In the genomic region with DNA sequence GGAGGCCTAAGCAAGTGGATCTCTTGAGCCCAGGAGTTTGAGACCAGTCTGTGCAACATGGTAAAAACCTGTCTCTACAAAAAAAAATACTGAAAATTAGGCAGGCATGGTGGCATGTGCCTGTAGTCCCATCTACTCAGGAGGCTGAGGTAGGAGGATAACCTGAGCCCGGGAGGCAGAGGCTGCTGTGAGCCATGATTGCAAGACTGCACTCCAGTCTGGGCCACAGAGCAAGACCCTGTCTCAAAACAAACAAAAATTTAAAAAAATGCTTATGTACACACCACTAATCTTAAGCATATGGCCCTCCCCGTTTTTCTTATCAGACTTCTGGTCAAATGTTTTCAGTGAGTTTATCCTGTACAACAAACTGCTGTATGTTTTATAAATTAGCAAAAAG, we compare ENCODE assay signal across 20 cellular contexts. TPM values are rescaled to one million over a fixed set of nuclear protein-coding genes. Genes with fewer than 3 reads are reported as not detected.
DNase-seq lines count a peak whose midpoint lies in the region; ATAC-seq and TF ChIP-seq lines count a peak whose summit lies in the region.
"Had no signal": no experiment of that assay in that cellular context is flagged by ENCODE, and none has a peak within 500 bp of the region (broad histone marks: within the 10 kb centered on the region; RNA-seq: fewer than 3 reads in every experiment).

No MANE protein-coding gene starts in this region.

- H3K4me2 ChIP-seq in SK-N-SH (peak overlapping the region; percentile 79; the same call in 1 of the 2 replicates), mesendoderm (ENCODE audit: low read length) (no peak overlapping the region)

- no peak overlapping the region for H3K27ac ChIP-seq in SK-N-SH (ENCODE audit: low read depth in 2 of 2, low read length in 1 of 2)
- no peak overlapping the region for H3K27ac ChIP-seq in mesendoderm (ENCODE audit: low read depth, low read length)
- H3K27ac ChIP-seq in thoracic aorta, result peak overlapping the region; percentile 6 to 91
- no peak overlapping the region for H3K27ac ChIP-seq in spleen

- H3K18ac ChIP-seq in mesendoderm (ENCODE audit: low read length), result no peak overlapping the region

- H3K79me2 ChIP-seq in SK-N-SH (ENCODE audit: insufficient read depth), result peaks cover 40% of the 10 kb centered on the region
- H3K79me2 ChIP-seq in mesendoderm (ENCODE audit: control insufficient read depth, insufficient read depth, low read length), result peaks cover 2% of the 10 kb centered on the region

- H3K23ac ChIP-seq in mesendoderm (ENCODE audit: low read length), result no peak overlapping the region

- no peak overlapping the region for H4K5ac ChIP-seq in mesendoderm (ENCODE audit: low read length)

- H3K4ac ChIP-seq in mesendoderm (ENCODE audit: low read depth, low read length), result peak overlapping the region; percentile 31

- H3K9ac ChIP-seq in SK-N-SH, result no peak overlapping the region
- H3K9ac ChIP-seq in mesendoderm (ENCODE audit: low read length), result no peak overlapping the region

- H2AK5ac ChIP-seq in mesendoderm (ENCODE audit: low read length), result no peak overlapping the region

- no peak for DNase-seq in SK-N-SH
- DNase-seq in amniotic epithelial cell (ENCODE audit: low read depth), result peak; percentile 24
- DNase-seq in mesendoderm, result no peak
- no peak for DNase-seq in thoracic aorta (ENCODE audit: low spot score)
- DNase-seq in spleen, result no peak
- DNase-seq in MV-4-11 (lab: John Stamatoyannopoulos, UW), result no peak
- DNase-seq: BE2C; CD8-positive, alpha-beta memory T cell; DND-41; H9; NCI-H1105; NCI-H1694 treated with DMSO at 0.1 percent for 48 hours; NCI-H2107; NCI-H2227 treated with DMSO at 0.1 percent for 48 hours; NCI-H524; Peyer's patch; Right ventricle myocardium superior had no signal

- WGBS in SK-N-SH (ENCODE audit: low lambda C conversion rate), result 89% methylated on average over 2 of the region's 2 CpGs
- WGBS in mesendoderm (ENCODE audit: extremely low coverage, insufficient coverage, low lambda C conversion rate), result no CpG with 5 or more reads among the region's 2 CpGs
- WGBS in spleen, 5 donors, result 78 to 90% (median 87%) methylated on average over 2 of the region's 2 CpGs

- no peak overlapping the region for H2BK5ac ChIP-seq in mesendoderm (ENCODE audit: low read length)

- H4K20me1 ChIP-seq in SK-N-SH (ENCODE audit: insufficient read depth), result peaks cover 13% of the 10 kb centered on the region

- no peak overlapping the region for H2AFZ ChIP-seq in SK-N-SH (ENCODE audit: low read depth)

- H4K8ac ChIP-seq in mesendoderm (ENCODE audit: low read depth, low read length), result no peak overlapping the region

- no peak overlapping the region for H3K56ac ChIP-seq in mesendoderm (ENCODE audit: low read length)

- no peak for TF ChIP-seq CTCF in SK-N-SH (IDR thresholded peaks at IDR 0.05)
- TF ChIP-seq CTCF in thoracic aorta (IDR thresholded peaks at IDR 0.05), result no peak
- TF ChIP-seq CTCF in spleen (IDR thresholded peaks at IDR 0.05 in 8 of 11, conservative IDR thresholded peaks at IDR 0.05 in 3 of 11), result no peak

- TF ChIP-seq RAD21 in SK-N-SH (IDR thresholded peaks at IDR 0.05; ENCODE audit: low read length), result no peak

- peaks cover 2% of the 10 kb centered on the region for H3K79me1 ChIP-seq in mesendoderm (ENCODE audit: low read length)

- H3K36me3 ChIP-seq in SK-N-SH (replicated peaks in 1 of 2; ENCODE audit: control insufficient read depth in 1 of 2, insufficient read depth in 2 of 2, low read length in 1 of 2) (no peaks in the 10 kb centered on the region), mesendoderm (ENCODE audit: control insufficient read depth, insufficient read depth, low read length) (no peaks in the 10 kb centered on the region), thoracic aorta (no peaks in the 10 kb centered on the region), spleen (no peaks in the 10 kb centered on the region)
- H3K36me3 ChIP-seq: Peyer's patch had no signal

- no peak for TF ChIP-seq EP300 in SK-N-SH (IDR thresholded peaks at IDR 0.05; ENCODE audit: borderline replicate concordance in 1 of 2, low read depth in 1 of 2, low read length in 1 of 2)

- no peak overlapping the region for H2BK120ac ChIP-seq in mesendoderm (ENCODE audit: low read depth, low read length)

- H3K4me3 ChIP-seq in SK-N-SH (ENCODE audit: low read depth in 2 of 2, low read length in 1 of 2), result 0 out of 4 replicates have a peak overlapping the region, but pooled peaks of 1 of the 2 experiments have one; percentile 56
- H3K4me3 ChIP-seq in mesendoderm (ENCODE audit: low read length), result no peak overlapping the region
- H3K4me3 ChIP-seq in thoracic aorta, result no peak overlapping the region
- no peak overlapping the region for H3K4me3 ChIP-seq in spleen
- H3K4me3 ChIP-seq: GM12878, Peyer's patch had no signal

- H3K27me3 ChIP-seq in SK-N-SH (ENCODE audit: insufficient read depth) (no peaks in the 10 kb centered on the region), mesendoderm (ENCODE audit: insufficient read depth, low read length, poor library complexity) (no peaks in the 10 kb centered on the region), thoracic aorta (replicated peaks; ENCODE audit: insufficient read depth) (no peaks in the 10 kb centered on the region), spleen (replicated peaks in 1 of 7) (no peaks in the 10 kb centered on the region)
- H3K27me3 ChIP-seq: BE2C, Peyer's patch had no signal

- H3K9me3 ChIP-seq in SK-N-SH, result no peaks in the 10 kb centered on the region
- H3K9me3 ChIP-seq in thoracic aorta, result no peaks in the 10 kb centered on the region
- H3K9me3 ChIP-seq in spleen, result peaks cover 0 to 14% (median 0%) of the 10 kb centered on the region in 8 donors
- H3K9me3 ChIP-seq: BE2C, Peyer's patch had no signal

- CTCF ChIA-PET in SK-N-SH (lab: Yijun Ruan, JAX), result no interaction called here

- TF ChIP-seq POLR2A in spleen (IDR thresholded peaks at IDR 0.05), result no peak

- intact Hi-C loops in spleen (cut with DNase I; ENCODE audit: low total_unique reads), result no loop called here

- no peak overlapping the region for H2BK15ac ChIP-seq in mesendoderm (replicated peaks; ENCODE audit: low read depth)

- H3K4me1 ChIP-seq in SK-N-SH (ENCODE audit: control insufficient read depth in 1 of 2, insufficient read depth in 2 of 2, low read depth in 1 of 2, low read length in 1 of 2), result peaks cover 0 to 7% of the 10 kb centered on the region in 2 experiments; a peak in 2 of 4 replicates
- H3K4me1 ChIP-seq in mesendoderm (ENCODE audit: control insufficient read depth, low read depth, low read length), result peaks cover 3% of the 10 kb centered on the region
- H3K4me1 ChIP-seq in thoracic aorta (ENCODE audit: control insufficient read depth in 1 of 2, low read depth in 2 of 2), result peaks cover 5 to 35% of the 10 kb centered on the region in 2 donors
- peaks cover 8 to 37% (median 25%) of the 10 kb centered on the region in 6 donors for H3K4me1 ChIP-seq in spleen

- POLR2A ChIA-PET in SK-N-SH (lab: Yijun Ruan, JAX), result no interaction called here

- ATAC-seq in SK-N-SH treated with all-trans-retinoic acid at 6 μM for 48 hours (no peak), thoracic aorta (ENCODE audit: insufficient number of reproducible peaks, low FRiP score, low read depth) (no peak), HG03571 (IDR thresholded peaks at IDR 0.05; ENCODE audit: unreplicated experiment) (no peak)
- ATAC-seq: GM12878 had no signal

- no peaks in the 10 kb centered on the region for H3K9me2 ChIP-seq in SK-N-SH

- peaks cover 13% of the 10 kb centered on the region for H3F3A ChIP-seq in SK-N-SH (replicated peaks; ENCODE audit: insufficient read depth)

TF ChIP-seq in SK-N-SH, 30 proteins besides CTCF, POLR2A, EP300 and RAD21:
- no peak for TF ChIP-seq FOSL2 (IDR thresholded peaks at IDR 0.05; ENCODE audit: borderline replicate concordance, low read depth)

TF ChIP-seq in SK-N-SH treated with all-trans-retinoic acid at 6 μM for 48 hours, 23 proteins besides CTCF, POLR2A, EP300 and RAD21 (continues in another document):
- TF ChIP-seq CSDC2 (CRISPR knock-in tag; IDR thresholded peaks at IDR 0.05) (no peak), ZNF8 (CRISPR knock-in tag; IDR thresholded peaks at IDR 0.05) (no peak), SNAI2 (CRISPR knock-in tag; IDR thresholded peaks at IDR 0.05) (no peak), RARB (CRISPR knock-in tag; IDR thresholded peaks at IDR 0.05) (no peak)
- TF ChIP-seq, protein P1, sequence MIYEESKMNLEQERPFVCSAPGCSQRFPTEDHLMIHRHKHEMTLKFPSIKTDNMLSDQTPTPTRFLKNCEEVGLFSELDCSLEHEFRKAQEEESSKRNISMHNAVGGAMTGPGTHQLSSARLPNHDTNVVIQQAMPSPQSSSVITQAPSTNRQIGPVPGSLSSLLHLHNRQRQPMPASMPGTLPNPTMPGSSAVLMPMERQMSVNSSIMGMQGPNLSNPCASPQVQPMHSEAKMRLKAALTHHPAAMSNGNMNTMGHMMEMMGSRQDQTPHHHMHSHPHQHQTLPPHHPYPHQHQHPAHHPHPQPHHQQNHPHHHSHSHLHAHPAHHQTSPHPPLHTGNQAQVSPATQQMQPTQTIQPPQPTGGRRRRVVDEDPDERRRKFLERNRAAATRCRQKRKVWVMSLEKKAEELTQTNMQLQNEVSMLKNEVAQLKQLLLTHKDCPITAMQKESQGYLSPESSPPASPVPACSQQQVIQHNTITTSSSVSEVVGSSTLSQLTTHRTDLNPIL (CRISPR knock-in tag; IDR thresholded peaks at IDR 0.05; ENCODE audit: low read depth), result no peak
- TF ChIP-seq, protein P2, sequence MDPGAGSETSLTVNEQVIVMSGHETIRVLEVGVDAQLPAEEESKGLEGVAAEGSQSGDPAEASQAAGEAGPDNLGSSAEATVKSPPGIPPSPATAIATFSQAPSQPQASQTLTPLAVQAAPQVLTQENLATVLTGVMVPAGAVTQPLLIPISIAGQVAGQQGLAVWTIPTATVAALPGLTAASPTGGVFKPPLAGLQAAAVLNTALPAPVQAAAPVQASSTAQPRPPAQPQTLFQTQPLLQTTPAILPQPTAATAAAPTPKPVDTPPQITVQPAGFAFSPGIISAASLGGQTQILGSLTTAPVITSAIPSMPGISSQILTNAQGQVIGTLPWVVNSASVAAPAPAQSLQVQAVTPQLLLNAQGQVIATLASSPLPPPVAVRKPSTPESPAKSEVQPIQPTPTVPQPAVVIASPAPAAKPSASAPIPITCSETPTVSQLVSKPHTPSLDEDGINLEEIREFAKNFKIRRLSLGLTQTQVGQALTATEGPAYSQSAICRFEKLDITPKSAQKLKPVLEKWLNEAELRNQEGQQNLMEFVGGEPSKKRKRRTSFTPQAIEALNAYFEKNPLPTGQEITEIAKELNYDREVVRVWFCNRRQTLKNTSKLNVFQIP (CRISPR knock-in tag; IDR thresholded peaks at IDR 0.05; ENCODE audit: borderline replicate concordance, low read depth), result no peak

RNA-seq across cellular contexts. Expression of a gene that starts 1.7 kb away (rescaled TPM):
- polyA plus RNA-seq in SK-N-SH (2012; rRNA removed) (15.2 and 18.0 TPM in 2 replicates), spleen (1 to 10 TPM; 3.4 to 7.2 (median 4.9) TPM)
- polyA plus RNA-seq in SK-N-SH (2012; cell fraction: cytosol; rRNA removed), result 20.7 and 25.8 TPM in 2 replicates
- polyA plus RNA-seq in SK-N-SH (2012; cell fraction: nucleus; rRNA removed), result 6.6 and 8.8 TPM in 2 replicates
- 32.5 TPM for polyA plus RNA-seq in mesendoderm (2013, experiment 1 of 2)
- polyA plus RNA-seq in mesendoderm (2013, experiment 2 of 2), result 33.9 TPM
- total RNA-seq in thoracic aorta (10 to 100 TPM; 15.8 to 78.2 TPM), spleen (10 to 100 TPM in 3 of 7 donors, 1 to 10 TPM in 4; 7.7 to 12.6 (median 9.3) TPM)

Comparison
In these comparisons a context has a peak if more than half of its experiments do, and no peak if none do; other contexts are left out.
1. H3K27ac ChIP-seq: peak in thoracic aorta (2 of 2); none in SK-N-SH (0 of 2), mesendoderm (single experiment) and spleen (0 of 8).